In genomic region chr11:58503361-58503856, GRCh38 we compare ENCODE assay signal across 12 cellular contexts. TPM values are rescaled to one million over a fixed set of nuclear protein-coding genes. Genes with fewer than 3 reads are reported as not detected.
DNase-seq lines count a peak whose midpoint lies in the region; ATAC-seq, FAIRE-seq and TF ChIP-seq lines count a peak whose summit lies in the region.
"Had no signal": no experiment of that assay in that cellular context is flagged by ENCODE, and none has a peak within 500 bp of the region (broad histone marks: within the 10 kb centered on the region; RNA-seq: fewer than 3 reads in every experiment).

No MANE protein-coding gene starts in this region.

- H3K27ac ChIP-seq in body of pancreas, result no peak overlapping the region
- H3K27ac ChIP-seq in right atrium auricular region, result no peak overlapping the region
- no peak overlapping the region for H3K27ac ChIP-seq in ovary

- H3K36me3 ChIP-seq in body of pancreas (replicated peaks in 1 of 2; ENCODE audit: insufficient read depth in 1 of 2, low read depth in 2 of 2) (no peaks in the 10 kb centered on the region), right atrium auricular region (no peaks in the 10 kb centered on the region), ovary (no peaks in the 10 kb centered on the region)

- FAIRE-seq in RCC 7860 (lab: Jason Lieb, UNC), result no peak

- no peak for TF ChIP-seq EP300 in ovary (IDR thresholded peaks at IDR 0.05)

- TF ChIP-seq CTCF in body of pancreas (IDR thresholded peaks at IDR 0.05) (no peak), right atrium auricular region (IDR thresholded peaks at IDR 0.05) (no peak), ovary (IDR thresholded peaks at IDR 0.05) (no peak)

- H3K27me3 ChIP-seq in body of pancreas (no peaks in the 10 kb centered on the region), right atrium auricular region (no peaks in the 10 kb centered on the region), ovary (no peaks in the 10 kb centered on the region)

- TF ChIP-seq POLR2A in body of pancreas (IDR thresholded peaks at IDR 0.05) (no peak), ovary (IDR thresholded peaks at IDR 0.05) (no peak)

- intact Hi-C loops in body of pancreas (cut with DNase I) (no loop called here), ovary (cut with DNase I) (no loop called here)

- no peak overlapping the region for H3K4me3 ChIP-seq in body of pancreas
- H3K4me3 ChIP-seq in right atrium auricular region, result no peak overlapping the region
- H3K4me3 ChIP-seq in ovary, result no peak overlapping the region

- WGBS in body of pancreas, 2 donors, result 63 to 69% methylated on average over 4 of the region's 4 CpGs
- WGBS in ovary, 3 donors, result 85 to 88% (median 85%) methylated on average over 4 of the region's 4 CpGs

- DNase-seq in RCC 7860 (ENCODE audit: low spot score) (peak; percentile 5), body of pancreas (no peak), right atrium auricular region (ENCODE audit: low spot score) (no peak), ovary (no peak)
- no peak for DNase-seq in effector CD8-positive, alpha-beta T cell (lab: John Stamatoyannopoulos, UW)
- DNase-seq: activated gamma-delta T cell; CD4-positive, CD25-positive, alpha-beta regulatory T cell; Kasumi-1 had no signal

- ATAC-seq in GM18517 (IDR thresholded peaks at IDR 0.05; ENCODE audit: unreplicated experiment) (peak; percentile 98), GM21390 (IDR thresholded peaks at IDR 0.05; ENCODE audit: unreplicated experiment) (peak; percentile 96), HG03045 (IDR thresholded peaks at IDR 0.05; ENCODE audit: unreplicated experiment) (peak; percentile 90), body of pancreas (no peak)
- ATAC-seq: stimulated activated effector memory CD8-positive, alpha-beta T cell treated with anti-CD3 and anti-CD28 coated beads, Interleukin-12 subunit alpha, Interleukin-12 subunit beta, amount 100 ng/mL, for 72 hours had no signal

- no peaks in the 10 kb centered on the region for H3K4me1 ChIP-seq in body of pancreas
- H3K4me1 ChIP-seq in right atrium auricular region, result no peaks in the 10 kb centered on the region
- H3K4me1 ChIP-seq in ovary (ENCODE audit: insufficient read depth), result no peaks in the 10 kb centered on the region

- H3K9me3 ChIP-seq in body of pancreas (no peaks in the 10 kb centered on the region), right atrium auricular region (no peaks in the 10 kb centered on the region), ovary (no peaks in the 10 kb centered on the region)

RNA-seq across cellular contexts. Expression of gene OR5B21, which starts 4.5 kb away (rescaled TPM):
- total RNA-seq in body of pancreas (not detected), right atrium auricular region (not detected), ovary (under 1 TPM in 1 of 7 donors, not detected in 6; 0.25 TPM)
- polyA plus RNA-seq in ovary, result not detected
- total RNA-seq: CD4-positive, CD25-positive, alpha-beta regulatory T cell had no signal
- polyA plus RNA-seq: CD4-positive, CD25-positive, alpha-beta regulatory T cell had no signal
